1 cellular context compared by ENCODE assay signal in the genomic region with DNA sequence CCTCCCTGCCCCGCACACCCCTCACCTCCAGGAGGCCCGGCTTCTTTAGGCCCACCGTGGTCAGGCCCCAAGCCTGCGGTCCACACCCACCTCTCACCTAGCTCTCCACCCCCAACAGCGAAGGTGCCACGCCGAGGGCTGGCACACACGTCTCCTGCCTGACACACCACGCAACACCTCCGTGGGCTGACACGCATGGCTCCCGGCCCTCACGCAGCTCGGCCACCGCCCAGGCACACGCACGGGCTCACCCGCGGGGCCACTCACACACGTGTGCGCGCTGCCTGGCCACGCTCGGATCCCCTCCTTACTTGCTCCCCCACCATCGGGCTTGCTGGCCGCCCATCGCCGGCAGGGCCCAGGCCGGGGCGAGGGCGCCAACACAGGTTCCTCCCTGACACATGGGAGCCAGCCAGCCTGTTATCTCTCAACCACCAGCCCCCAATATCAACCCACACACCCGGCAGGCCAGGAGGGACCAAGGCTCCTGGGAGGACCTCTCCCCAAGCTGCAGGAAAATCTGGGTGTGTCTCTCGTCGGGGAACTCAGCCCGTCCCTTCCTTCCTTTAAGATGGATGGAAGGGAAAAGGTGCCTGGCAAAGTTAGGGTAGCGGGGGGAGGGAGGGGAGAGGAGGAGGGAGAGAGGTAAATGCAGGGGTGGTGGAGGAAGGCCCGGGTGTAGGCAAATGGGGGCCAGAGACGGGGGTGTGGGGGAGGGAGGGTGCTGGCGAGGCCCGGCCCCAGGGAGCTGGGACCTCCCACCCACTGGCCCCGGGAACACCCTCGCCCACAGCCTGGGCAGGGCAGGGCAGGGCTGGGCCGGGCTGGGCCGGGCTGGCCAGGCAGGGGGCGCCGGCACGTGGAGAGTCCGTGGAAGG.
TF ChIP-seq lines count a peak whose summit lies in the region.

No MANE protein-coding gene starts in this region.

TF ChIP-seq in H1, 55 proteins besides CTCF, POLR2A, EP300 and RAD21:
- TF ChIP-seq PHF8 (conservative IDR thresholded peaks at IDR 0.05; ENCODE audit: low read depth, low read length): 0 out of 2 replicates have a peak, but pooled peaks have one; percentile 48
- TF ChIP-seq ASH2L (IDR thresholded peaks at IDR 0.05; ENCODE audit: low read length): peak; percentile 1
- no peak for TF ChIP-seq TAF7 (optimal IDR thresholded peaks at IDR 0.05; ENCODE audit: borderline replicate concordance, low read depth, low read length)
- TF ChIP-seq CBX8 (IDR thresholded peaks at IDR 0.05; ENCODE audit: borderline replicate concordance, low read depth, low read length): no peak
- peak; percentile 61 for TF ChIP-seq SAP30 (IDR thresholded peaks at IDR 0.05; ENCODE audit: insufficient read depth, insufficient replicate concordance, low read length)
- TF ChIP-seq KDM4A (IDR thresholded peaks at IDR 0.05; ENCODE audit: low read depth, low read length, severe bottlenecking): peak; percentile 1
- TF ChIP-seq SIN3A (conservative IDR thresholded peaks at IDR 0.05 in 1 of 2, IDR thresholded peaks at IDR 0.05 in 1 of 2; ENCODE audit: low read depth in 1 of 2, low read length in 2 of 2): peak in 1 of 2 experiments; percentile 10; a peak in 1 of 4 replicates
TF ChIP-seq in H1: peak in this region for 5.
